1 cellular context compared by ENCODE assay signal in the genomic region with DNA sequence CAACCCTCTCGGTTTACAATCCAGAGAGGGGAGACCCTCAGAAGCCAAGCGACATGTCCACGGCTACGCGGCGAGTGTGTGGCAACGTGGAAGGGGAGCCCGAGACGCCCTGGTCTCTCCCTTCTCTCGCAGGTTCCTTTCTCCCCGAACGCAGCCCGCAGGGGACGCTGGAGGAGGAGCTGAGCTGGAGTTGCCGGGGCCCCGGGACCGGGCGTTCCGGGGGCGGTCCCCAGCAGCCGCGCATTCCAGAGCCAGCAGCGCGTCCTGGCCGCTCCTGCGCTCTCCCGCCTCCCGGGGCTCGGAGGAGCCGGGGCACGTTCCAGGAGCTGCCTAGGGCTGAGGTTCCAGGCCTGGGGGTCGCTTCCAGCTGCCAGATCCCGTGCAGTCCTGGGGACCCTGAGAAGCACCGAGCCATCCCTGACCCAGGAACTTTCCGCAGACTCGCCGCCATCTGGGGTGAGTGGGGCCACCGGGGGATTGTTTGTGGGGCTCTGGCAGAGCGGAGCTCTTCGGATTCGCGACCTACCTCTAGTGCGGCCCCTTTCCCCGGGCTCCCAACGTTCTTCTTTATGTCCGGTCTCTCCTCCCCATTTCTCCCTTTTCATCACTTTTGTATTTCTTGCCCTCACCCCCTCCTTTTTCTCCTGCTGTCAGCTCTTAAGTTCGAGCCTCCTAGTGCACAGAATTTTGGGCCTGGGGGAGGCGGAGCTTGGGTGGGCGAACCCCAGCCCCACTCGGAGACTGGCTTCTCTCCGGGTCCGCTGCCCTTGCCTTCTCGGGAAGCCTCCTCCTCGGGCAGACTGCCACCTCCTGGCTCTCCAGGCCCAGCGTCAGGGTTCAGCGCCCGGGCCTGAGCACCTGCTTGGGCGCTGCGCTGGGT.
TF ChIP-seq lines count a peak whose summit lies in the region.

A gene with protein sequence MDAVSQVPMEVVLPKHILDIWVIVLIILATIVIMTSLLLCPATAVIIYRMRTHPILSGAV (plus strand): TSS at position 241 of the 880 bp plus-strand sequence. CDS start 16,684 bp downstream, outside the sequence.

TF ChIP-seq in WTC11, 78 proteins besides CTCF, POLR2A, EP300 and RAD21 (continued from another document and continues in another):
- TF ChIP-seq, protein P1, sequence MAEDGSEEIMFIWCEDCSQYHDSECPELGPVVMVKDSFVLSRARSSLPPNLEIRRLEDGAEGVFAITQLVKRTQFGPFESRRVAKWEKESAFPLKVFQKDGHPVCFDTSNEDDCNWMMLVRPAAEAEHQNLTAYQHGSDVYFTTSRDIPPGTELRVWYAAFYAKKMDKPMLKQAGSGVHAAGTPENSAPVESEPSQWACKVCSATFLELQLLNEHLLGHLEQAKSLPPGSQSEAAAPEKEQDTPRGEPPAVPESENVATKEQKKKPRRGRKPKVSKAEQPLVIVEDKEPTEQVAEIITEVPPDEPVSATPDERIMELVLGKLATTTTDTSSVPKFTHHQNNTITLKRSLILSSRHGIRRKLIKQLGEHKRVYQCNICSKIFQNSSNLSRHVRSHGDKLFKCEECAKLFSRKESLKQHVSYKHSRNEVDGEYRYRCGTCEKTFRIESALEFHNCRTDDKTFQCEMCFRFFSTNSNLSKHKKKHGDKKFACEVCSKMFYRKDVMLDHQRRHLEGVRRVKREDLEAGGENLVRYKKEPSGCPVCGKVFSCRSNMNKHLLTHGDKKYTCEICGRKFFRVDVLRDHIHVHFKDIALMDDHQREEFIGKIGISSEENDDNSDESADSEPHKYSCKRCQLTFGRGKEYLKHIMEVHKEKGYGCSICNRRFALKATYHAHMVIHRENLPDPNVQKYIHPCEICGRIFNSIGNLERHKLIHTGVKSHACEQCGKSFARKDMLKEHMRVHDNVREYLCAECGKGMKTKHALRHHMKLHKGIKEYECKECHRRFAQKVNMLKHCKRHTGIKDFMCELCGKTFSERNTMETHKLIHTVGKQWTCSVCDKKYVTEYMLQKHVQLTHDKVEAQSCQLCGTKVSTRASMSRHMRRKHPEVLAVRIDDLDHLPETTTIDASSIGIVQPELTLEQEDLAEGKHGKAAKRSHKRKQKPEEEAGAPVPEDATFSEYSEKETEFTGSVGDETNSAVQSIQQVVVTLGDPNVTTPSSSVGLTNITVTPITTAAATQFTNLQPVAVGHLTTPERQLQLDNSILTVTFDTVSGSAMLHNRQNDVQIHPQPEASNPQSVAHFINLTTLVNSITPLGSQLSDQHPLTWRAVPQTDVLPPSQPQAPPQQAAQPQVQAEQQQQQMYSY (CRISPR knock-in tag; IDR thresholded peaks at IDR 0.05), result no peak
- TF ChIP-seq, protein P2, sequence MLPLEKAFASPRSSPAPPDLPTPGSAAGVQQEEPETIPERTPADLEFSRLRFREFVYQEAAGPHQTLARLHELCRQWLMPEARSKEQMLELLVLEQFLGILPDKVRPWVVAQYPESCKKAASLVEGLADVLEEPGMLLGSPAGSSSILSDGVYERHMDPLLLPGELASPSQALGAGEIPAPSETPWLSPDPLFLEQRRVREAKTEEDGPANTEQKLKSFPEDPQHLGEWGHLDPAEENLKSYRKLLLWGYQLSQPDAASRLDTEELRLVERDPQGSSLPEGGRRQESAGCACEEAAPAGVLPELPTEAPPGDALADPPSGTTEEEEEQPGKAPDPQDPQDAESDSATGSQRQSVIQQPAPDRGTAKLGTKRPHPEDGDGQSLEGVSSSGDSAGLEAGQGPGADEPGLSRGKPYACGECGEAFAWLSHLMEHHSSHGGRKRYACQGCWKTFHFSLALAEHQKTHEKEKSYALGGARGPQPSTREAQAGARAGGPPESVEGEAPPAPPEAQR (CRISPR knock-in tag; IDR thresholded peaks at IDR 0.05), result no peak
- TF ChIP-seq ZNF232 (CRISPR knock-in tag; IDR thresholded peaks at IDR 0.05) (0 out of 2 replicates have a peak, but pooled peaks have one; percentile 48), NFATC4 (CRISPR knock-in tag; IDR thresholded peaks at IDR 0.05) (no peak), TP53 (CRISPR knock-in tag; IDR thresholded peaks at IDR 0.05) (no peak), NR2C2 (CRISPR knock-in tag; IDR thresholded peaks at IDR 0.05) (no peak), ZNF219 (CRISPR knock-in tag; IDR thresholded peaks at IDR 0.05; ENCODE audit: borderline replicate concordance) (no peak; the same call in 1 of the 2 replicates), ZNF423 (CRISPR knock-in tag; IDR thresholded peaks at IDR 0.05) (no peak), IRF2 (CRISPR knock-in tag; IDR thresholded peaks at IDR 0.05; ENCODE audit: borderline replicate concordance, low read depth) (no peak), CBFB (CRISPR knock-in tag; IDR thresholded peaks at IDR 0.05; ENCODE audit: low read depth) (no peak), ZNF263 (CRISPR knock-in tag; IDR thresholded peaks at IDR 0.05; ENCODE audit: low read depth) (no peak), ZNF317 (CRISPR knock-in tag; IDR thresholded peaks at IDR 0.05; ENCODE audit: borderline replicate concordance, low read depth) (0 out of 2 replicates have a peak, but pooled peaks have one; percentile 32), PRRX2 (CRISPR knock-in tag; IDR thresholded peaks at IDR 0.05) (no peak), HMGA2 (CRISPR knock-in tag; IDR thresholded peaks at IDR 0.05) (no peak), RORB (CRISPR knock-in tag; IDR thresholded peaks at IDR 0.05) (no peak), CREB1 (CRISPR knock-in tag; IDR thresholded peaks at IDR 0.05) (no peak), SOX15 (CRISPR knock-in tag; IDR thresholded peaks at IDR 0.05) (no peak), KAT7 (CRISPR knock-in tag; IDR thresholded peaks at IDR 0.05; ENCODE audit: borderline replicate concordance) (no peak)
- TF ChIP-seq, protein P3, sequence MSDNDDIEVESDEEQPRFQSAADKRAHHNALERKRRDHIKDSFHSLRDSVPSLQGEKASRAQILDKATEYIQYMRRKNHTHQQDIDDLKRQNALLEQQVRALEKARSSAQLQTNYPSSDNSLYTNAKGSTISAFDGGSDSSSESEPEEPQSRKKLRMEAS (CRISPR knock-in tag; IDR thresholded peaks at IDR 0.05), result peak; percentile 18; the same call in 1 of the 2 replicates
- TF ChIP-seq, protein P4, sequence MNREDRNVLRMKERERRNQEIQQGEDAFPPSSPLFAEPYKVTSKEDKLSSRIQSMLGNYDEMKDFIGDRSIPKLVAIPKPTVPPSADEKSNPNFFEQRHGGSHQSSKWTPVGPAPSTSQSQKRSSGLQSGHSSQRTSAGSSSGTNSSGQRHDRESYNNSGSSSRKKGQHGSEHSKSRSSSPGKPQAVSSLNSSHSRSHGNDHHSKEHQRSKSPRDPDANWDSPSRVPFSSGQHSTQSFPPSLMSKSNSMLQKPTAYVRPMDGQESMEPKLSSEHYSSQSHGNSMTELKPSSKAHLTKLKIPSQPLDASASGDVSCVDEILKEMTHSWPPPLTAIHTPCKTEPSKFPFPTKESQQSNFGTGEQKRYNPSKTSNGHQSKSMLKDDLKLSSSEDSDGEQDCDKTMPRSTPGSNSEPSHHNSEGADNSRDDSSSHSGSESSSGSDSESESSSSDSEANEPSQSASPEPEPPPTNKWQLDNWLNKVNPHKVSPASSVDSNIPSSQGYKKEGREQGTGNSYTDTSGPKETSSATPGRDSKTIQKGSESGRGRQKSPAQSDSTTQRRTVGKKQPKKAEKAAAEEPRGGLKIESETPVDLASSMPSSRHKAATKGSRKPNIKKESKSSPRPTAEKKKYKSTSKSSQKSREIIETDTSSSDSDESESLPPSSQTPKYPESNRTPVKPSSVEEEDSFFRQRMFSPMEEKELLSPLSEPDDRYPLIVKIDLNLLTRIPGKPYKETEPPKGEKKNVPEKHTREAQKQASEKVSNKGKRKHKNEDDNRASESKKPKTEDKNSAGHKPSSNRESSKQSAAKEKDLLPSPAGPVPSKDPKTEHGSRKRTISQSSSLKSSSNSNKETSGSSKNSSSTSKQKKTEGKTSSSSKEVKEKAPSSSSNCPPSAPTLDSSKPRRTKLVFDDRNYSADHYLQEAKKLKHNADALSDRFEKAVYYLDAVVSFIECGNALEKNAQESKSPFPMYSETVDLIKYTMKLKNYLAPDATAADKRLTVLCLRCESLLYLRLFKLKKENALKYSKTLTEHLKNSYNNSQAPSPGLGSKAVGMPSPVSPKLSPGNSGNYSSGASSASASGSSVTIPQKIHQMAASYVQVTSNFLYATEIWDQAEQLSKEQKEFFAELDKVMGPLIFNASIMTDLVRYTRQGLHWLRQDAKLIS (CRISPR knock-in tag; IDR thresholded peaks at IDR 0.05; ENCODE audit: borderline replicate concordance), result no peak
- TF ChIP-seq, protein P5, sequence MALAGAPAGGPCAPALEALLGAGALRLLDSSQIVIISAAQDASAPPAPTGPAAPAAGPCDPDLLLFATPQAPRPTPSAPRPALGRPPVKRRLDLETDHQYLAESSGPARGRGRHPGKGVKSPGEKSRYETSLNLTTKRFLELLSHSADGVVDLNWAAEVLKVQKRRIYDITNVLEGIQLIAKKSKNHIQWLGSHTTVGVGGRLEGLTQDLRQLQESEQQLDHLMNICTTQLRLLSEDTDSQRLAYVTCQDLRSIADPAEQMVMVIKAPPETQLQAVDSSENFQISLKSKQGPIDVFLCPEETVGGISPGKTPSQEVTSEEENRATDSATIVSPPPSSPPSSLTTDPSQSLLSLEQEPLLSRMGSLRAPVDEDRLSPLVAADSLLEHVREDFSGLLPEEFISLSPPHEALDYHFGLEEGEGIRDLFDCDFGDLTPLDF (CRISPR knock-in tag; IDR thresholded peaks at IDR 0.05), result 0 out of 2 replicates have a peak, but pooled peaks have one; percentile 41
- TF ChIP-seq, protein P6, sequence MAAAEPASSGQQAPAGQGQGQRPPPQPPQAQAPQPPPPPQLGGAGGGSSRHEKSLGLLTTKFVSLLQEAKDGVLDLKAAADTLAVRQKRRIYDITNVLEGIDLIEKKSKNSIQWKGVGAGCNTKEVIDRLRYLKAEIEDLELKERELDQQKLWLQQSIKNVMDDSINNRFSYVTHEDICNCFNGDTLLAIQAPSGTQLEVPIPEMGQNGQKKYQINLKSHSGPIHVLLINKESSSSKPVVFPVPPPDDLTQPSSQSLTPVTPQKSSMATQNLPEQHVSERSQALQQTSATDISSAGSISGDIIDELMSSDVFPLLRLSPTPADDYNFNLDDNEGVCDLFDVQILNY (CRISPR knock-in tag; IDR thresholded peaks at IDR 0.05), result peak; percentile 74; the same call in 1 of the 2 replicates
- TF ChIP-seq, protein P7, sequence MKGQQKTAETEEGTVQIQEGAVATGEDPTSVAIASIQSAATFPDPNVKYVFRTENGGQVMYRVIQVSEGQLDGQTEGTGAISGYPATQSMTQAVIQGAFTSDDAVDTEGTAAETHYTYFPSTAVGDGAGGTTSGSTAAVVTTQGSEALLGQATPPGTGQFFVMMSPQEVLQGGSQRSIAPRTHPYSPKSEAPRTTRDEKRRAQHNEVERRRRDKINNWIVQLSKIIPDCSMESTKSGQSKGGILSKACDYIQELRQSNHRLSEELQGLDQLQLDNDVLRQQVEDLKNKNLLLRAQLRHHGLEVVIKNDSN (CRISPR knock-in tag; IDR thresholded peaks at IDR 0.05), result 0 out of 2 replicates have a peak, but pooled peaks have one; percentile 14
- TF ChIP-seq, protein P8, sequence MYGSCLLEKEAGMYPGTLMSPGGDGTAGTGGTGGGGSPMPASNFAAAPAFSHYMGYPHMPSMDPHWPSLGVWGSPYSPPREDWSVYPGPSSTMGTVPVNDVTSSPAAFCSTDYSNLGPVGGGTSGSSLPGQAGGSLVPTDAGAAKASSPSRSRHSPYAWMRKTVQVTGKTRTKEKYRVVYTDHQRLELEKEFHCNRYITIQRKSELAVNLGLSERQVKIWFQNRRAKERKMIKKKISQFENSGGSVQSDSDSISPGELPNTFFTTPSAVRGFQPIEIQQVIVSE (CRISPR knock-in tag; IDR thresholded peaks at IDR 0.05; ENCODE audit: borderline replicate concordance), result no peak
- TF ChIP-seq, protein P9, sequence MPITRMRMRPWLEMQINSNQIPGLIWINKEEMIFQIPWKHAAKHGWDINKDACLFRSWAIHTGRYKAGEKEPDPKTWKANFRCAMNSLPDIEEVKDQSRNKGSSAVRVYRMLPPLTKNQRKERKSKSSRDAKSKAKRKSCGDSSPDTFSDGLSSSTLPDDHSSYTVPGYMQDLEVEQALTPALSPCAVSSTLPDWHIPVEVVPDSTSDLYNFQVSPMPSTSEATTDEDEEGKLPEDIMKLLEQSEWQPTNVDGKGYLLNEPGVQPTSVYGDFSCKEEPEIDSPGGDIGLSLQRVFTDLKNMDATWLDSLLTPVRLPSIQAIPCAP (CRISPR knock-in tag; IDR thresholded peaks at IDR 0.05), result no peak
- TF ChIP-seq, protein P10, sequence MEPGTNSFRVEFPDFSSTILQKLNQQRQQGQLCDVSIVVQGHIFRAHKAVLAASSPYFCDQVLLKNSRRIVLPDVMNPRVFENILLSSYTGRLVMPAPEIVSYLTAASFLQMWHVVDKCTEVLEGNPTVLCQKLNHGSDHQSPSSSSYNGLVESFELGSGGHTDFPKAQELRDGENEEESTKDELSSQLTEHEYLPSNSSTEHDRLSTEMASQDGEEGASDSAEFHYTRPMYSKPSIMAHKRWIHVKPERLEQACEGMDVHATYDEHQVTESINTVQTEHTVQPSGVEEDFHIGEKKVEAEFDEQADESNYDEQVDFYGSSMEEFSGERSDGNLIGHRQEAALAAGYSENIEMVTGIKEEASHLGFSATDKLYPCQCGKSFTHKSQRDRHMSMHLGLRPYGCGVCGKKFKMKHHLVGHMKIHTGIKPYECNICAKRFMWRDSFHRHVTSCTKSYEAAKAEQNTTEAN (CRISPR knock-in tag; IDR thresholded peaks at IDR 0.05), result 0 out of 2 replicates have a peak, but pooled peaks have one; percentile 41
- TF ChIP-seq, protein P11, sequence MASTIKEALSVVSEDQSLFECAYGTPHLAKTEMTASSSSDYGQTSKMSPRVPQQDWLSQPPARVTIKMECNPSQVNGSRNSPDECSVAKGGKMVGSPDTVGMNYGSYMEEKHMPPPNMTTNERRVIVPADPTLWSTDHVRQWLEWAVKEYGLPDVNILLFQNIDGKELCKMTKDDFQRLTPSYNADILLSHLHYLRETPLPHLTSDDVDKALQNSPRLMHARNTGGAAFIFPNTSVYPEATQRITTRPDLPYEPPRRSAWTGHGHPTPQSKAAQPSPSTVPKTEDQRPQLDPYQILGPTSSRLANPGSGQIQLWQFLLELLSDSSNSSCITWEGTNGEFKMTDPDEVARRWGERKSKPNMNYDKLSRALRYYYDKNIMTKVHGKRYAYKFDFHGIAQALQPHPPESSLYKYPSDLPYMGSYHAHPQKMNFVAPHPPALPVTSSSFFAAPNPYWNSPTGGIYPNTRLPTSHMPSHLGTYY (CRISPR knock-in tag; IDR thresholded peaks at IDR 0.05), result no peak
- TF ChIP-seq, protein P12, sequence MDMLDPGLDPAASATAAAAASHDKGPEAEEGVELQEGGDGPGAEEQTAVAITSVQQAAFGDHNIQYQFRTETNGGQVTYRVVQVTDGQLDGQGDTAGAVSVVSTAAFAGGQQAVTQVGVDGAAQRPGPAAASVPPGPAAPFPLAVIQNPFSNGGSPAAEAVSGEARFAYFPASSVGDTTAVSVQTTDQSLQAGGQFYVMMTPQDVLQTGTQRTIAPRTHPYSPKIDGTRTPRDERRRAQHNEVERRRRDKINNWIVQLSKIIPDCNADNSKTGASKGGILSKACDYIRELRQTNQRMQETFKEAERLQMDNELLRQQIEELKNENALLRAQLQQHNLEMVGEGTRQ (CRISPR knock-in tag; IDR thresholded peaks at IDR 0.05), result peak; percentile 34; the same call in 1 of the 2 replicates
- TF ChIP-seq, protein P13, sequence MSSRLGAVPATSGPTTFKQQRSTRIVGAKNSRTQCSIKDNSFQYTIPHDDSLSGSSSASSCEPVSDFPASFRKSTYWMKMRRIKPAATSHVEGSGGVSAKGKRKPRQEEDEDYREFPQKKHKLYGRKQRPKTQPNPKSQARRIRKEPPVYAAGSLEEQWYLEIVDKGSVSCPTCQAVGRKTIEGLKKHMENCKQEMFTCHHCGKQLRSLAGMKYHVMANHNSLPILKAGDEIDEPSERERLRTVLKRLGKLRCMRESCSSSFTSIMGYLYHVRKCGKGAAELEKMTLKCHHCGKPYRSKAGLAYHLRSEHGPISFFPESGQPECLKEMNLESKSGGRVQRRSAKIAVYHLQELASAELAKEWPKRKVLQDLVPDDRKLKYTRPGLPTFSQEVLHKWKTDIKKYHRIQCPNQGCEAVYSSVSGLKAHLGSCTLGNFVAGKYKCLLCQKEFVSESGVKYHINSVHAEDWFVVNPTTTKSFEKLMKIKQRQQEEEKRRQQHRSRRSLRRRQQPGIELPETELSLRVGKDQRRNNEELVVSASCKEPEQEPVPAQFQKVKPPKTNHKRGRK (CRISPR knock-in tag; IDR thresholded peaks at IDR 0.05; ENCODE audit: borderline replicate concordance), result no peak
